In genomic region chr21:43726686-43727570, GRCh38 we compare ENCODE assay signal across 1 cellular context.
TF ChIP-seq lines count a peak whose summit lies in the region.

No MANE protein-coding gene starts in this region.

TF ChIP-seq in HepG2, 621 proteins besides CTCF, POLR2A, EP300 and RAD21:
- TF ChIP-seq, protein P1, sequence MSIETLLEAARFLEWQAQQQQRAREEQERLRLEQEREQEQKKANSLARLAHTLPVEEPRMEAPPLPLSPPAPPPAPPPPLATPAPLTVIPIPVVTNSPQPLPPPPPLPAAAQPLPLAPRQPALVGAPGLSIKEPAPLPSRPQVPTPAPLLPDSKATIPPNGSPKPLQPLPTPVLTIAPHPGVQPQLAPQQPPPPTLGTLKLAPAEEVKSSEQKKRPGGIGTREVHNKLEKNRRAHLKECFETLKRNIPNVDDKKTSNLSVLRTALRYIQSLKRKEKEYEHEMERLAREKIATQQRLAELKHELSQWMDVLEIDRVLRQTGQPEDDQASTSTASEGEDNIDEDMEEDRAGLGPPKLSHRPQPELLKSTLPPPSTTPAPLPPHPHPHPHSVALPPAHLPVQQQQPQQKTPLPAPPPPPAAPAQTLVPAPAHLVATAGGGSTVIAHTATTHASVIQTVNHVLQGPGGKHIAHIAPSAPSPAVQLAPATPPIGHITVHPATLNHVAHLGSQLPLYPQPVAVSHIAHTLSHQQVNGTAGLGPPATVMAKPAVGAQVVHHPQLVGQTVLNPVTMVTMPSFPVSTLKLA (IDR thresholded peaks at IDR 0.05), result peak; percentile 96
- TF ChIP-seq ZFYVE20 (CRISPR knock-in tag; IDR thresholded peaks at IDR 0.05; ENCODE audit: borderline replicate concordance, low read depth) (no peak), SIN3A (IDR thresholded peaks at IDR 0.05; ENCODE audit: borderline replicate concordance, low read depth, low read length) (0 out of 2 replicates have a peak, but pooled peaks have one; percentile 33), TARDBP (CRISPR knock-in tag; IDR thresholded peaks at IDR 0.05) (peak; percentile 43; the same call in 1 of the 2 replicates)
